17 cellular contexts compared by ENCODE assay signal in the genomic region with DNA sequence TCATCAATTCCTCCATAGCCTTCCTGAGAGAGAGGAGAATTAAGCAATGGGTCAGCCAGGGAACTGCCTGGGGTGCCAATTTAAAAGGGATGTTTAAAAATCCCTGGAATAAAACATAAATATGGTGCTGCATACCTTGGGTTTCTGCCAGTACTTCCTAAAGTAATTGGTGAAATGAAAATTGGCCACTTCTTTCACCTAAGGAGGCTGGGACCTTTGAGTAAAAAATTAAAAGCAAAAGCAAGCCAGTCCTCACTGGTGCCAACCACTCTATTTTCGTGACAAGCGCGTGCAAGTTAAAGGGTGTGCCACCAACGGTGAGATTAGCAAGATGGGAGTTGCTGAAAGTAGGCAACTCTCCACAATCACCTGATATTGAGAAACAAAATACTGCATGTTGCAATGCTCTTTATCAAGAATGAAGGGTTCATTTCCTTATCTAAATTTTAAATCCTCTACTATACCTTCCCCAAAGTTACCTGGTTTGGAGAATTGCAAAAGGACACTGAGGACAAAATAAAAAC.
"Had no signal": no experiment of that assay in that cellular context is flagged by ENCODE, and none has a peak within 500 bp of the region (broad histone marks: within the 10 kb centered on the region; RNA-seq: fewer than 3 reads in every experiment).

No MANE protein-coding gene starts in this region.

- H3K4me1 ChIP-seq: ascending aorta, left ventricle myocardium inferior, right atrium auricular region had no signal

- H3K9me3 ChIP-seq: ascending aorta, left ventricle myocardium inferior, neutrophil, right atrium auricular region had no signal

- H3K4me3 ChIP-seq: ascending aorta, left ventricle myocardium inferior, right atrium auricular region had no signal

- H3K27ac ChIP-seq: ascending aorta, left ventricle myocardium inferior, neutrophil, right atrium auricular region had no signal

- H3K27me3 ChIP-seq: neutrophil, right atrium auricular region had no signal

- DNase-seq: activated naive CD8-positive, alpha-beta T cell treated with anti-CD3 and anti-CD28 coated beads, Interleukin-2, amount 50 U/mL, for 24 hours; dermis blood vessel endothelial cell; effector memory CD8-positive, alpha-beta T cell; hippocampal formation; kidney; left ventricle myocardium inferior; mesenchymal stem cell; natural killer cell; stimulated activated CD4-positive, alpha-beta T cell treated with anti-CD3 and anti-CD28 coated beads, Interleukin-15, amount 100 ng/mL, for 24 hours; stimulated activated CD4-positive, alpha-beta T cell treated with anti-CD3 and anti-CD28 coated beads, Interleukin-4, amount 100 ng/mL, for 1 hour; stimulated activated naive B cell treated with anti-CD40 and anti-IgM and Interleukin-4, amounts not matched to agents 10 μg/mL and 1 μg/mL and 100 μg/mL, for 72 hours; substantia nigra; T-helper 9 cell; trophoblast cell had no signal

- H3K36me3 ChIP-seq: ascending aorta, left ventricle myocardium inferior, neutrophil, right atrium auricular region had no signal
